15 cellular contexts compared by ENCODE assay signal in the genomic region with DNA sequence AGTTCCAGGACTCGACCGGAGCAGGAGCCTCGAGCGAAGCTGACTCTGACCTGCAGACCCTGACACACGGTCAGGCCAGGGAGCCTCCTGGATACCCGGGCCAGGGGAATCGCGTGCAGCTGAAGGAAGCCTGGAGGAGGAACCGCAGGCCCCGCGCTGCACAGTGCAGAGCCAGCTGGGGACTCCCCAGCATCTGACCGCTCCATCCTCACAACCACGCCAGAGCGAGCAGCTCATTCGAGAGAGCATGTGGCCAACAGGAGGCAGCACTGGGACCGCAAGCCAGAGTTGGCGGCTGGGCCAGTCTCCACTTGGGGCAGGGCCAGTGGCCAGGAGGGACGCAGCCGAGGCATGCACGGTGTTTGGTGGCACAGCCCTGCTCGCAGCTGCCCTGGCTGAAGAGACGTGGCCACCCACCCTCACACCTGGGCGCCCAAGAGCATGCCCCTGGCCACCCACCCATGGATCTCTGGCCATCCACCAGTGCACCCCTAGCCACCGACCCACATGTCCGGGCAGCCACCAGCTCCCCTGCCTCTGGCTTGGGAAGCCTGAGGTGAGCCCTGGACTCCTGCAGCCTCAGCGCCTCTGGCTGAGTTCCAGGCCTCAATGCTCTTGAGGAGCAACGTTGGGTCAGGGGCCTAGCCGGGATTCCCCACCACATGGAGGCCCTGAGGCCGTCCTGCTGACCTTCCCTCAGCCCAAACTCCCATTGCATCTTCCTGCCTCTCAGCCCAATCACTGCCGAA.
DNase-seq lines count a peak whose midpoint lies in the region; ATAC-seq and TF ChIP-seq lines count a peak whose summit lies in the region.
"Had no signal": no experiment of that assay in that cellular context is flagged by ENCODE, and none has a peak within 500 bp of the region (broad histone marks: within the 10 kb centered on the region; RNA-seq: fewer than 3 reads in every experiment).

No MANE protein-coding gene starts in this region.

- H3K23ac ChIP-seq in H9 (ENCODE audit: insufficient read length, low read depth, low read length): no peak overlapping the region

- peak; percentile 50 for TF ChIP-seq CTCF in H9 (conservative IDR thresholded peaks at IDR 0.05)
- peak; percentile 33 for TF ChIP-seq CTCF in SK-N-SH (IDR thresholded peaks at IDR 0.05)

- no peak overlapping the region for H2BK15ac ChIP-seq in H9 (ENCODE audit: low read depth, low read length)

- H2BK120ac ChIP-seq in H9 (ENCODE audit: low read depth, low read length, poor library complexity, severe bottlenecking): no peak overlapping the region

- WGBS in H9 (ENCODE audit: extremely low coverage, insufficient read length, low lambda C conversion rate): no CpG with 5 or more reads among the region's 30 CpGs
- WGBS in SK-N-SH (ENCODE audit: low lambda C conversion rate): 81% methylated on average over 14 of the region's 30 CpGs

- H3K18ac ChIP-seq in H9 (ENCODE audit: insufficient read length, low read depth, low read length): no peak overlapping the region

- CTCF ChIA-PET in SK-N-SH (lab: Yijun Ruan, JAX): interaction anchor here (0.7 to 4.9 kb wide), 12 partner anchors 8 to 325 kb away, joined by 3 to 24 read pairs (median 6); no protein-coding TSS in a partner anchor

- no peak overlapping the region for H3K9ac ChIP-seq in H9 (ENCODE audit: extremely low read depth, insufficient read length, low read length)
- H3K9ac ChIP-seq in SK-N-SH: no peak overlapping the region
- H3K9ac ChIP-seq: BLaER1 had no signal

- H3K27ac ChIP-seq in H9 (ENCODE audit: insufficient read length, low read depth, low read length) (no peak overlapping the region), SK-N-SH (ENCODE audit: low read depth in 2 of 2, low read length in 1 of 2) (peak overlapping the region; percentile 1 to 50; a peak in 2 of 4 replicates)
- H3K27ac ChIP-seq: BLaER1 had no signal

- no peaks in the 10 kb centered on the region; the same call in 1 of the 2 replicates for H3K27me3 Mint-ChIP-seq in H9 (ENCODE audit: low read depth)
- H3K27me3 Mint-ChIP-seq: activated naive CD8-positive, alpha-beta T cell had no signal

- no peak overlapping the region for H3K4me3 ChIP-seq in SK-N-SH (ENCODE audit: low read depth in 2 of 2, low read length in 1 of 2)
- H3K4me3 ChIP-seq: BLaER1, SJSA1 had no signal

- H3K79me1 ChIP-seq in H9 (ENCODE audit: insufficient read depth, low read depth, low read length, poor library complexity, severe bottlenecking): no peaks in the 10 kb centered on the region

- H3K14ac ChIP-seq in H9 (ENCODE audit: insufficient read depth, low read length): no peak overlapping the region

- TF ChIP-seq RAD21 in SK-N-SH (IDR thresholded peaks at IDR 0.05; ENCODE audit: low read length): 0 out of 2 replicates have a peak, but pooled peaks have one; percentile 14

- no peaks in the 10 kb centered on the region for H3K23me2 ChIP-seq in H9 (ENCODE audit: insufficient read length, low read depth, low read length, poor library complexity, severe bottlenecking)

- no peak overlapping the region for H2BK5ac ChIP-seq in H9 (ENCODE audit: insufficient read length, low read length)

- H3K79me2 ChIP-seq in H9 (ENCODE audit: insufficient read depth, low read length) (no peaks in the 10 kb centered on the region), SK-N-SH (ENCODE audit: insufficient read depth) (no peaks in the 10 kb centered on the region)

- H3K4me1 ChIP-seq in H9 (ENCODE audit: insufficient read depth, low read length): no peaks in the 10 kb centered on the region
- H3K4me1 ChIP-seq in SK-N-SH (ENCODE audit: control insufficient read depth in 1 of 2, insufficient read depth in 2 of 2, low read depth in 1 of 2, low read length in 1 of 2): peaks cover 16 to 21% of the 10 kb centered on the region in 2 experiments; a peak in 3 of 4 replicates

- POLR2A ChIA-PET in SK-N-SH (lab: Yijun Ruan, JAX): no interaction called here

- TF ChIP-seq EP300 in SK-N-SH (IDR thresholded peaks at IDR 0.05; ENCODE audit: borderline replicate concordance in 1 of 2, low read depth in 1 of 2, low read length in 1 of 2): no peak

- no peak for ATAC-seq in stimulated activated effector memory CD8-positive, alpha-beta T cell treated with anti-CD3 and anti-CD28 coated beads, Interleukin-12 subunit alpha, Interleukin-12 subunit beta, amount 100 ng/mL, for 72 hours
- no peak for ATAC-seq in HG03469 (IDR thresholded peaks at IDR 0.05; ENCODE audit: unreplicated experiment)

- H3K56ac ChIP-seq in H9 (ENCODE audit: insufficient read length, low read depth, low read length): no peak overlapping the region

- no peak overlapping the region for H4K91ac ChIP-seq in H9 (ENCODE audit: insufficient read length, low read depth, low read length)

- H3K4ac ChIP-seq in H9 (ENCODE audit: low read depth, low read length): no peak overlapping the region

- H3K4me3 Mint-ChIP-seq in H9: no peak overlapping the region
- H3K4me3 Mint-ChIP-seq in stimulated activated effector memory CD8-positive, alpha-beta T cell treated with anti-CD3 and anti-CD28 coated beads, Interleukin-12 subunit alpha, Interleukin-12 subunit beta, amount 100 ng/mL, for 72 hours: no peak overlapping the region
- H3K4me3 Mint-ChIP-seq: activated naive CD8-positive, alpha-beta T cell had no signal

- H2AK5ac ChIP-seq in H9 (ENCODE audit: insufficient read length, low read length): no peak overlapping the region

- H3K27ac Mint-ChIP-seq in H9: 0 out of 7 replicates have a peak overlapping the region, but pooled peaks of 1 of the 3 experiments have one; percentile 53
- H3K27ac Mint-ChIP-seq in stimulated activated effector memory CD8-positive, alpha-beta T cell treated with anti-CD3 and anti-CD28 coated beads, Interleukin-12 subunit alpha, Interleukin-12 subunit beta, amount 100 ng/mL, for 72 hours: no peak overlapping the region
- H3K27ac Mint-ChIP-seq: activated naive CD8-positive, alpha-beta T cell had no signal

- H3K9me3 Mint-ChIP-seq in H9: peaks cover 12 to 19% of the 10 kb centered on the region in 2 experiments
- no peaks in the 10 kb centered on the region for H3K9me3 Mint-ChIP-seq in stimulated activated effector memory CD8-positive, alpha-beta T cell treated with anti-CD3 and anti-CD28 coated beads, Interleukin-12 subunit alpha, Interleukin-12 subunit beta, amount 100 ng/mL, for 72 hours

- no peak overlapping the region for H2BK20ac ChIP-seq in H9 (ENCODE audit: low read depth, low read length, poor library complexity, severe bottlenecking)

- H3K4me1 Mint-ChIP-seq in H9: peaks cover 7% of the 10 kb centered on the region in 2 experiments
- peaks cover 36% of the 10 kb centered on the region for H3K4me1 Mint-ChIP-seq in stimulated activated effector memory CD8-positive, alpha-beta T cell treated with anti-CD3 and anti-CD28 coated beads, Interleukin-12 subunit alpha, Interleukin-12 subunit beta, amount 100 ng/mL, for 72 hours

- peaks cover 21% of the 10 kb centered on the region for H3F3A ChIP-seq in SK-N-SH (replicated peaks; ENCODE audit: insufficient read depth)

- H3K36me3 Mint-ChIP-seq in H9 (ENCODE audit: insufficient read depth in 1 of 3, low read depth in 3 of 3): peaks cover 21 to 24% (median 22%) of the 10 kb centered on the region in 3 experiments
- no peaks in the 10 kb centered on the region for H3K36me3 Mint-ChIP-seq in stimulated activated effector memory CD8-positive, alpha-beta T cell treated with anti-CD3 and anti-CD28 coated beads, Interleukin-12 subunit alpha, Interleukin-12 subunit beta, amount 100 ng/mL, for 72 hours

- H4K20me1 ChIP-seq in H9 (ENCODE audit: control insufficient read depth, insufficient read depth, insufficient read length) (no peaks in the 10 kb centered on the region), SK-N-SH (ENCODE audit: insufficient read depth) (no peaks in the 10 kb centered on the region; the same call in 1 of the 2 replicates)

- H3K27me3 ChIP-seq in H9 (ENCODE audit: insufficient read depth, low read length): no peaks in the 10 kb centered on the region
- H3K27me3 ChIP-seq in SK-N-SH (ENCODE audit: insufficient read depth): no peaks in the 10 kb centered on the region
- H3K27me3 ChIP-seq: BLaER1, SJSA1 had no signal

- H3K4me2 ChIP-seq in H9 (ENCODE audit: insufficient read depth, insufficient read length, low read length) (no peak overlapping the region), SK-N-SH (peak overlapping the region; percentile 38; the same call in 1 of the 2 replicates)
- H3K4me2 ChIP-seq: BLaER1 had no signal

- H3K36me3 ChIP-seq in SK-N-SH (replicated peaks in 1 of 2; ENCODE audit: control insufficient read depth in 1 of 2, insufficient read depth in 2 of 2, low read length in 1 of 2): no peaks in the 10 kb centered on the region

- peak; percentile 23 for DNase-seq in COLO668 (lab: John Stamatoyannopoulos, UW; ENCODE audit: unreplicated experiment)
- peak; percentile 72 for DNase-seq in H9
- DNase-seq in SK-N-SH: no peak
- peak; percentile 78 for DNase-seq in iPS-NIHi7 (ENCODE audit: extremely low spot score)
- no peak for DNase-seq in NCI-H187 (lab: John Stamatoyannopoulos, UW)
- DNase-seq in stimulated activated effector memory CD8-positive, alpha-beta T cell treated with anti-CD3 and anti-CD28 coated beads, Interleukin-12 subunit alpha, Interleukin-12 subunit beta, amount 100 ng/mL, for 72 hours (ENCODE audit: low spot score in 2 of 2): no peak
- no peak for DNase-seq in NCI-H2171 (lab: John Stamatoyannopoulos, UW)
- DNase-seq: cerebellar nuclear complex; Kasumi-1; left cardiac atrium; stimulated activated CD4-positive, alpha-beta T cell treated with anti-CD3 and anti-CD28 coated beads, Interleukin-2, amount 100 ng/mL, for 48 hours had no signal

- H2AFZ ChIP-seq in H9 (ENCODE audit: low read length): no peak overlapping the region
- H2AFZ ChIP-seq in SK-N-SH (ENCODE audit: low read depth): no peak overlapping the region

- no peak overlapping the region for H4K5ac ChIP-seq in H9 (ENCODE audit: insufficient read length, low read depth, low read length)

- H2BK12ac ChIP-seq in H9 (ENCODE audit: insufficient read length, low read depth, low read length): no peak overlapping the region

- no peak overlapping the region for H3T11ph ChIP-seq in H9 (ENCODE audit: low read length)

- H3K9me3 ChIP-seq in H9 (ENCODE audit: control insufficient read depth, low read depth, low read length) (peaks cover 7% of the 10 kb centered on the region), SK-N-SH (no peaks in the 10 kb centered on the region)
- H3K9me3 ChIP-seq: SJSA1 had no signal

- no peak overlapping the region for H4K8ac ChIP-seq in H9 (replicated peaks; ENCODE audit: insufficient read length, low read depth, low read length)

- H3K9me2 ChIP-seq in SK-N-SH: no peaks in the 10 kb centered on the region

TF ChIP-seq in SK-N-SH, 30 proteins besides CTCF, POLR2A, EP300 and RAD21 (continues in another document):
- TF ChIP-seq GATA2 (CRISPR knock-in tag; IDR thresholded peaks at IDR 0.05): no peak

Comparison
In these comparisons a context has a peak if more than half of its experiments do, and no peak if none do; other contexts are left out.
1. DNase-seq: peak in COLO668 (single experiment), H9 (single experiment) and iPS-NIHi7 (single experiment); none in SK-N-SH (single experiment), NCI-H187 (0 of 2), stimulated activated effector memory CD8-positive, alpha-beta T cell treated with anti-CD3 and anti-CD28 coated beads, Interleukin-12 subunit alpha, Interleukin-12 subunit beta, amount 100 ng/mL, for 72 hours (0 of 2) and NCI-H2171 (single experiment).